2 cellular contexts compared by ENCODE assay signal in the genomic region with DNA sequence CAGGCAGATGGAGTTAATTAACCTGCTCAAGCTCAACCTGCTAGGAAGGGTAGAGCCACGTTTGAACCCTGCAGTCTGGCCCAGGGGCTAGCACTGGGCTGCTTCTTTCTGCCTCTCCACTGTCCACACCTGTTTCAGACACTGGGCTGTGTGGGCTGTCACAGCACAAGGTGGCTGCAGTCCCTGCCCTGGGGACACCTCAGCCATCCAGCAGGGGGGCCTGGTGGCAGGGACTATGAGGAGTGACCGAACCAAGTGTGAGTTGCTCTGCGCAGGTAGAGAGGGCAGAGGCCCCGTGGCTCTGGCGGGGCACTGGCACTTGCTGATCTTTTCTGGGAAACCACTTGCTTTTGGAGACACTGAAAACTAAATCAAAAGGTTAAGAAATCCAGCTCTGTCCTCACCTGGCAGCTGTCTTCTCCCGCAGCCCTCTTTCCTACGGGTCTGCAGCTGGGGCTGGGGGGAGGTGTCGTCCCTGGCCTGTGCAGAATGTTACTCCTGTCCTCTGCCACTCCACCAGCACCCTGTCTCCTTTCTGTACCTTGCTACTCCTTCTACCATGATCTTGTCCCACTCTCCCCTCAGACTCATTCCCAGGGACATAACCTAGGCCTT.
TF ChIP-seq lines count a peak whose summit lies in the region.

No MANE protein-coding gene starts in this region.

TF ChIP-seq in HepG2, 621 proteins besides CTCF, POLR2A, EP300 and RAD21:
- TF ChIP-seq ZNF616 (CRISPR knock-in tag; IDR thresholded peaks at IDR 0.05; ENCODE audit: low read depth): no peak

TF ChIP-seq in SK-N-SH, 30 proteins besides CTCF, POLR2A, EP300 and RAD21:
- TF ChIP-seq, protein P1, sequence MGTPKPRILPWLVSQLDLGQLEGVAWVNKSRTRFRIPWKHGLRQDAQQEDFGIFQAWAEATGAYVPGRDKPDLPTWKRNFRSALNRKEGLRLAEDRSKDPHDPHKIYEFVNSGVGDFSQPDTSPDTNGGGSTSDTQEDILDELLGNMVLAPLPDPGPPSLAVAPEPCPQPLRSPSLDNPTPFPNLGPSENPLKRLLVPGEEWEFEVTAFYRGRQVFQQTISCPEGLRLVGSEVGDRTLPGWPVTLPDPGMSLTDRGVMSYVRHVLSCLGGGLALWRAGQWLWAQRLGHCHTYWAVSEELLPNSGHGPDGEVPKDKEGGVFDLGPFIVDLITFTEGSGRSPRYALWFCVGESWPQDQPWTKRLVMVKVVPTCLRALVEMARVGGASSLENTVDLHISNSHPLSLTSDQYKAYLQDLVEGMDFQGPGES (IDR thresholded peaks at IDR 0.05; ENCODE audit: low read depth, low read length): no peak
- TF ChIP-seq FOSL2 (IDR thresholded peaks at IDR 0.05; ENCODE audit: borderline replicate concordance, low read depth): no peak
- TF ChIP-seq EZH2phosphoT487 (IDR thresholded peaks at IDR 0.05; ENCODE audit: borderline replicate concordance, low read depth): no peak
- TF ChIP-seq RFX5 (IDR thresholded peaks at IDR 0.05; ENCODE audit: low read length): no peak
- TF ChIP-seq TEAD4 (IDR thresholded peaks at IDR 0.05; ENCODE audit: borderline replicate concordance, insufficient read depth): no peak
- no peak for TF ChIP-seq RXRA (IDR thresholded peaks at IDR 0.05; ENCODE audit: borderline replicate concordance, low read depth)
- TF ChIP-seq FOXM1 (IDR thresholded peaks at IDR 0.05; ENCODE audit: low read depth): no peak
- TF ChIP-seq ELF1 (IDR thresholded peaks at IDR 0.05): no peak
- no peak for TF ChIP-seq TAF1 (IDR thresholded peaks at IDR 0.05; ENCODE audit: borderline replicate concordance, low read depth, low read length)
- no peak for TF ChIP-seq JUND (IDR thresholded peaks at IDR 0.05)
- no peak for TF ChIP-seq MEF2A (IDR thresholded peaks at IDR 0.05; ENCODE audit: borderline replicate concordance, low read depth)
- TF ChIP-seq MXI1 (IDR thresholded peaks at IDR 0.05; ENCODE audit: low read depth, low read length): no peak
- TF ChIP-seq POLR2AphosphoS5 (IDR thresholded peaks at IDR 0.05; ENCODE audit: low read depth, low read length): no peak
- TF ChIP-seq, protein P2, sequence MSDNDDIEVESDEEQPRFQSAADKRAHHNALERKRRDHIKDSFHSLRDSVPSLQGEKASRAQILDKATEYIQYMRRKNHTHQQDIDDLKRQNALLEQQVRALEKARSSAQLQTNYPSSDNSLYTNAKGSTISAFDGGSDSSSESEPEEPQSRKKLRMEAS (IDR thresholded peaks at IDR 0.05; ENCODE audit: low read depth): no peak
- TF ChIP-seq YY1 (IDR thresholded peaks at IDR 0.05; ENCODE audit: low read depth): no peak
